Comparison of ENCODE assay signal across 2 cellular contexts in genomic region chr1:147771216-147772125, GRCh38.
TF ChIP-seq lines count a peak whose summit lies in the region.

No MANE protein-coding gene starts in this region.

TF ChIP-seq in IMR-90, 13 proteins besides CTCF, POLR2A, EP300 and RAD21:
- TF ChIP-seq FOS (IDR thresholded peaks at IDR 0.05; ENCODE audit: low read depth, low read length): no peak
- TF ChIP-seq ELK1 (IDR thresholded peaks at IDR 0.05; ENCODE audit: borderline replicate concordance, low read depth, low read length): no peak
- no peak for TF ChIP-seq USF2 (IDR thresholded peaks at IDR 0.05; ENCODE audit: low read depth, low read length)
- no peak for TF ChIP-seq SMC3 (IDR thresholded peaks at IDR 0.05; ENCODE audit: low read depth, low read length)
- TF ChIP-seq MAFK (IDR thresholded peaks at IDR 0.05; ENCODE audit: low read depth, low read length): no peak
- no peak for TF ChIP-seq RCOR1 (IDR thresholded peaks at IDR 0.05; ENCODE audit: insufficient replicate concordance, low read length)
- TF ChIP-seq CEBPB (IDR thresholded peaks at IDR 0.05; ENCODE audit: low read depth, low read length): no peak
- TF ChIP-seq CHD1 (IDR thresholded peaks at IDR 0.05; ENCODE audit: low read depth, low read length): no peak
- TF ChIP-seq NFE2L2 (IDR thresholded peaks at IDR 0.05; ENCODE audit: low read depth, low read length): no peak
- TF ChIP-seq MAZ (IDR thresholded peaks at IDR 0.05; ENCODE audit: borderline replicate concordance, low read depth, low read length): no peak
- no peak for TF ChIP-seq MXI1 (IDR thresholded peaks at IDR 0.05; ENCODE audit: borderline replicate concordance, low read depth, low read length)
- no peak for TF ChIP-seq RFX5 (IDR thresholded peaks at IDR 0.05; ENCODE audit: low read depth, low read length)
- no peak for TF ChIP-seq BHLHE40 (IDR thresholded peaks at IDR 0.05; ENCODE audit: low read depth, low read length)
TF ChIP-seq in IMR-90: peak in this region for 0.

TF ChIP-seq in endothelial cell of umbilical vein, 7 proteins besides CTCF, POLR2A, EP300 and RAD21:
- TF ChIP-seq POLR2AphosphoS5 (IDR thresholded peaks at IDR 0.05; ENCODE audit: insufficient read depth, low read depth, low read length) (no peak), FOS (IDR thresholded peaks at IDR 0.05; ENCODE audit: borderline replicate concordance, insufficient read depth, low read length) (peak; percentile 61)
